8 cellular contexts compared by ENCODE assay signal in genomic region chr4:87150498-87151261, GRCh38.
DNase-seq lines count a peak whose midpoint lies in the region.

No MANE protein-coding gene starts in this region.

- DNase-seq in NCI-H510A treated with DMSO at 0.1 percent for 48 hours (lab: John Stamatoyannopoulos, UW) (peak; percentile 86), NCI-H510A (lab: John Stamatoyannopoulos, UW) (no peak), H4 (ENCODE audit: low spot score) (peak; percentile 67), NAMALWA (ENCODE audit: low spot score) (peak; percentile 87), SK-N-DZ (ENCODE audit: low spot score) (peak; percentile 64), T47D (ENCODE audit: low read depth in 1 of 2, low spot score in 1 of 2) (peak; percentile 14 to 80), inferior parietal cortex (ENCODE audit: extremely low spot score) (peak; percentile 98)
- peak; percentile 50 for DNase-seq in stimulated activated CD4-positive, alpha-beta T cell treated with anti-CD3 and anti-CD28 coated beads, Interleukin-15, amount 100 ng/mL, for 24 hours

- in situ Hi-C loops in T47D (cut with HindIII; ENCODE audit: low pct_unique_long_range_greater_than_20kb, low sequenced_read_pairs), result no loop called here
